ENCODE assay signal across 5 cellular contexts in the genomic region with DNA sequence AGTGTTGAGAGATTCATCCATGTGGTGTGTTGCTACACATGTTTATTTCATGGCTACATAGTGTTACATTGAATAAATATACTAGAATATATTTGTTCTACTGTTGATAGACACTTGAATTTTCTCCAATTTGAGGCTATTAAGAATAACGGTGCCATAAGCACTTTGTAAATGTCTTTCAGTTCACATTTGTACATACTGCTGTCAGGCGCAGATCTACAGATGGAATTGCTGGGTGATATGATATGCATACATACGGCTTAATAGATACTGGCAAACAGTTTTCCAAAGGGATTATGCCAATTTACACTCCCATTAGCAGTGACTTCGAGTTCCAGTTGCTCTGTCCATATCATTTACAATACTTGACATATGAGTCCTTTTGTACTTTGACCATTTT. TPM values are rescaled to one million over a fixed set of nuclear protein-coding genes. Genes with fewer than 3 reads are reported as not detected.
"Had no signal": no experiment of that assay in that cellular context is flagged by ENCODE, and none has a peak within 500 bp of the region (broad histone marks: within the 10 kb centered on the region; RNA-seq: fewer than 3 reads in every experiment).

No MANE protein-coding gene starts in this region.

RNA-seq across cellular contexts. Expression of gene GYPE, which starts 33.5 kb away (rescaled TPM):
- total RNA-seq: activated CD4-positive, alpha-beta T cell treated with anti-CD3 and anti-CD28 coated beads, Interleukin-2, amount 10 ng/mL, durations not matched to agents 7 days and 5 days; T-helper 1 cell treated with Interleukin-12 subunit alpha and Interleukin-12 subunit beta and Interleukin-4 antibody, amounts not matched to agents 30 ng/mL and 1 ng/mL, for 36 hours; T-helper 17 cell; T-helper 2 cell treated with Interferon-gamma antibody and Interleukin-4, amounts not matched to agents 100 ng/mL and 5 ng/mL, for 36 hours; WTC11 had no signal
